Comparison of ENCODE assay signal across 13 cellular contexts in genomic region chr20:24930724-24931688, GRCh38. TPM values are rescaled to one million over a fixed set of nuclear protein-coding genes. Genes with fewer than 3 reads are reported as not detected.
DNase-seq lines count a peak whose midpoint lies in the region; ATAC-seq, FAIRE-seq and TF ChIP-seq lines count a peak whose summit lies in the region.
"Not testable (repeated sequence)": the region's sequence is repeated elsewhere in the genome, so short reads cannot be mapped to it uniquely, and the experiment has no call there.
"Had no signal": no experiment of that assay in that cellular context is flagged by ENCODE, and none has a peak within 500 bp of the region (broad histone marks: within the 10 kb centered on the region; RNA-seq: fewer than 3 reads in every experiment).

No MANE protein-coding gene starts in this region.

- not testable (repeated sequence) for TF ChIP-seq POLR2A in A549 (IDR thresholded peaks at IDR 0.05; ENCODE audit: low read length); adrenal gland (IDR thresholded peaks at IDR 0.05)

- not testable (repeated sequence) for H3F3A ChIP-seq in DOHH2 (ENCODE audit: control insufficient read depth, insufficient read depth); SK-N-SH (replicated peaks; ENCODE audit: insufficient read depth)

- not testable (repeated sequence) for H3K9me2 ChIP-seq in DOHH2 (replicated peaks; ENCODE audit: control insufficient read depth, low read length); SK-N-SH

- H2AFZ ChIP-seq in SK-N-SH (ENCODE audit: low read depth): peak overlapping the region; percentile 17; the same call in 1 of the 2 replicates
- peak overlapping the region; percentile 77 for H2AFZ ChIP-seq in parathyroid adenoma

- peak; percentile 36 to 43; a peak in 3 of 5 replicates for TF ChIP-seq RAD21 in A549 (conservative IDR thresholded peaks at IDR 0.05 in 1 of 2, IDR thresholded peaks at IDR 0.05 in 1 of 2)
- TF ChIP-seq RAD21 in SK-N-SH (IDR thresholded peaks at IDR 0.05; ENCODE audit: low read length): not testable (repeated sequence)

- not testable (repeated sequence) for H3K27ac ChIP-seq in A549; DOHH2 (ENCODE audit: low read depth, low read length); SK-N-SH (ENCODE audit: low read depth in 2 of 2, low read length in 1 of 2)
- H3K27ac ChIP-seq in KOPT-K1 (ENCODE audit: low read depth, low read length, poor library complexity, severe bottlenecking) (peak overlapping the region; percentile 56), adrenal gland (peak overlapping the region in 1 of 5 donors; percentile 34), left lung (peak overlapping the region; percentile 76 to 80), parathyroid adenoma (peak overlapping the region; percentile 90)

- not testable (repeated sequence) for H3K4me1 ChIP-seq in A549; DOHH2 (ENCODE audit: control insufficient read depth, low read length); SK-N-SH (ENCODE audit: control insufficient read depth in 1 of 2, insufficient read depth in 2 of 2, low read depth in 1 of 2, low read length in 1 of 2); adrenal gland (replicated peaks in 1 of 2)
- H3K4me1 ChIP-seq in left lung (peaks cover 0 to 16% of the 10 kb centered on the region in 2 donors), parathyroid adenoma (peaks cover 12% of the 10 kb centered on the region)

- POLR2A ChIA-PET in A549 (lab: Yijun Ruan, JAX); SK-N-SH (lab: Yijun Ruan, JAX): not testable (repeated sequence)

- FAIRE-seq in A549 (lab: Jason Lieb, UNC): not testable (repeated sequence)

- not testable (repeated sequence) for DNase-seq in A549 (ENCODE audit: low read depth in 1 of 2, low spot score in 1 of 2); SK-N-SH; epithelial cell of esophagus (ENCODE audit: low read depth); left lung
- DNase-seq in adrenal gland: peak in 1 of 7 donors; percentile 36

- CTCF ChIA-PET in A549 (lab: Yijun Ruan, JAX) (interaction anchor here (0.7 to 5.5 kb wide), 15 partner anchors 10 to 1263 kb away, joined by 3 to 70 read pairs (median 4); partner anchors contain the start of gene SYNDIG1), SK-N-SH (lab: Yijun Ruan, JAX) (interaction anchor here (0.6 to 3.0 kb wide), 9 partner anchors 11 to 149 kb away, joined by 3 to 13 read pairs (median 3); no protein-coding TSS in a partner anchor)

- 44% methylated on average over 15 of the region's 15 CpGs for WGBS in A549 (ENCODE audit: missing lambda C conversion rate)
- 45% methylated on average over 14 of the region's 15 CpGs for WGBS in SK-N-SH (ENCODE audit: low lambda C conversion rate)
- WGBS in adrenal gland, 4 donors: 63 to 69% (median 67%) methylated on average over 15 of the region's 15 CpGs

- not testable (repeated sequence) for TF ChIP-seq EP300 in A549 (IDR thresholded peaks at IDR 0.05); SK-N-SH (IDR thresholded peaks at IDR 0.05; ENCODE audit: borderline replicate concordance in 1 of 2, low read depth in 1 of 2, low read length in 1 of 2)

- H3K36me3 ChIP-seq in DOHH2 (ENCODE audit: control insufficient read depth, low read length); KOPT-K1 (ENCODE audit: insufficient read depth, low read length); SK-N-SH (replicated peaks in 1 of 2; ENCODE audit: control insufficient read depth in 1 of 2, insufficient read depth in 2 of 2, low read length in 1 of 2); adrenal gland (replicated peaks in 1 of 2); left lung; parathyroid adenoma (ENCODE audit: control insufficient read depth, insufficient read depth, low read length): not testable (repeated sequence)

- TF ChIP-seq CTCF in A549 (IDR thresholded peaks at IDR 0.05): peak; percentile 51
- peak; percentile 57 for TF ChIP-seq CTCF in DOHH2 (IDR thresholded peaks at IDR 0.05; ENCODE audit: low read depth, low read length, poor library complexity, severe bottlenecking)
- TF ChIP-seq CTCF in SK-N-SH (IDR thresholded peaks at IDR 0.05): peak; percentile 61
- peak in 5 of 6 experiments; percentile 8 to 45 (median 17) for TF ChIP-seq CTCF in adrenal gland (IDR thresholded peaks at IDR 0.05)
- peak; percentile 64 for TF ChIP-seq CTCF in epithelial cell of esophagus (IDR thresholded peaks at IDR 0.05; ENCODE audit: insufficient read depth, low read depth, low read length, missing control alignments)
- peak; percentile 22 to 42 for TF ChIP-seq CTCF in left lung (IDR thresholded peaks at IDR 0.05)
- peak; percentile 70 for TF ChIP-seq CTCF in parathyroid adenoma (IDR thresholded peaks at IDR 0.05)

- not testable (repeated sequence) for H3K27me3 ChIP-seq in DOHH2 (ENCODE audit: control insufficient read depth, low read length); SK-N-SH (ENCODE audit: insufficient read depth); adrenal gland; left lung; parathyroid adenoma (ENCODE audit: control insufficient read depth, insufficient read depth, low read length)

- not testable (repeated sequence) for H3K9ac ChIP-seq in SK-N-SH, parathyroid adenoma

- not testable (repeated sequence) for H3K9me3 ChIP-seq in A549; DOHH2 (ENCODE audit: control insufficient read depth, insufficient read depth, low read length); SK-N-SH; adrenal gland (replicated peaks in 1 of 3); left lung; parathyroid adenoma (ENCODE audit: control insufficient read depth, low read length)
- H3K9me3 ChIP-seq in KOPT-K1 (ENCODE audit: insufficient read depth, low read length, poor library complexity, severe bottlenecking): peaks cover 20% of the 10 kb centered on the region

- H3K4me3 ChIP-seq in A549; DOHH2 (ENCODE audit: low read length); SK-N-SH (ENCODE audit: low read depth in 2 of 2, low read length in 1 of 2); adrenal gland: not testable (repeated sequence)
- H3K4me3 ChIP-seq in epithelial cell of esophagus (ENCODE audit: low read length) (peak overlapping the region; percentile 60), left lung (peak overlapping the region; percentile 17 to 24), parathyroid adenoma (ENCODE audit: low read depth, low read length) (peak overlapping the region; percentile 77)

- H3K4me2 ChIP-seq in A549; DOHH2 (ENCODE audit: low read length); SK-N-SH: not testable (repeated sequence)
- peak overlapping the region; percentile 77 for H3K4me2 ChIP-seq in parathyroid adenoma (ENCODE audit: low read length)

- not testable (repeated sequence) for H4K20me1 ChIP-seq in DOHH2 (ENCODE audit: control insufficient read depth, insufficient read depth, low read depth, low read length); SK-N-SH (ENCODE audit: insufficient read depth)

- intact Hi-C loops in adrenal gland (cut with DNase I); left lung (cut with DNase I): not testable (repeated sequence)

- not testable (repeated sequence) for H3K79me2 ChIP-seq in DOHH2 (ENCODE audit: control insufficient read depth, low read length); SK-N-SH (ENCODE audit: insufficient read depth); parathyroid adenoma

- ATAC-seq in A549, left lung: not testable (repeated sequence)

TF ChIP-seq in A549, 52 proteins besides CTCF, POLR2A, EP300 and RAD21:
- TF ChIP-seq SMC3 (IDR thresholded peaks at IDR 0.05): 0 out of 3 replicates have a peak, but pooled peaks have one; percentile 26
TF ChIP-seq in A549: peak in this region for 1; not testable (repeated sequence) for 51.

RNA-seq across cellular contexts. Expression of gene CST7, which starts 18.1 kb away (rescaled TPM):
- not detected in 2 replicates for polyA plus RNA-seq in A549 (2011; rRNA removed)
- polyA plus RNA-seq in A549 (2012; cell fraction: cytosol; rRNA removed): not detected in 2 replicates
- not detected in 2 replicates for polyA plus RNA-seq in A549 (2012; cell fraction: nucleus; rRNA removed)
- polyA plus RNA-seq in A549 (2017; fragmentation: RNase III; extraction: RNeasy Plus Mini Kit Qiagen cat#74134 plus additional on column Dnase treatment): not detected in 3 replicates
- polyA minus RNA-seq in A549 (2011; rRNA and poly(A)+ RNA removed): not detected in 2 replicates
- polyA plus RNA-seq in SK-N-SH (2012; rRNA removed): 0.07 and 0.08 TPM in 2 replicates
- 0.05 TPM in 1 of 2 replicates, not detected in the other for polyA plus RNA-seq in SK-N-SH (2012; cell fraction: cytosol; rRNA removed)
- polyA plus RNA-seq in SK-N-SH (2012; cell fraction: nucleus; rRNA removed): not detected in 2 replicates
- total RNA-seq in adrenal gland: 1 to 10 TPM in 2 of 8 donors, under 1 TPM in 6; 0.25 to 4.1 (median 0.80) TPM
- 1 to 10 TPM; 1.1 to 2.2 (median 1.8) TPM for polyA plus RNA-seq in adrenal gland
- 10 to 100 TPM in 1 of 2 donors, 1 to 10 TPM in 1; 2.4 to 28.0 TPM for total RNA-seq in left lung
- total RNA-seq: A172, cerebellum, G401, glomerular endothelial cell, lung microvascular endothelial cell had no signal

Comparison
In these comparisons a context has a peak if more than half of its experiments do, and no peak if none do; other contexts are left out.
1. CTCF ChIP-seq: peak in every context shown above with its lines; median percentile 70 in parathyroid adenoma; 64 in epithelial cell of esophagus; 61 in SK-N-SH; 57 in DOHH2; 51 in A549; 32 in left lung; 17 in adrenal gland.